In genomic region chr5:172454355-172455086, GRCh38 we compare ENCODE assay signal across 8 cellular contexts. TPM values are rescaled to one million over a fixed set of nuclear protein-coding genes. Genes with fewer than 3 reads are reported as not detected.
DNase-seq lines count a peak whose midpoint lies in the region; ATAC-seq and TF ChIP-seq lines count a peak whose summit lies in the region.

SH3PXD2B (minus strand) TSS chr5:172454525; CDS start chr5:172454352, 173 bp downstream.

- H3K4me2 ChIP-seq in OCI-LY3 (ENCODE audit: low read length): peak within 1 kb of the TSS; percentile 84

- H3K27ac Mint-ChIP-seq in activated naive CD8-positive, alpha-beta T cell treated with anti-CD3 and anti-CD28 coated beads, Interleukin-2, amount 50 U/mL, for 24 hours: peak within 1 kb of the TSS; percentile 71

- peaks cover 11% of the 10 kb centered on the region for H3K4me1 Mint-ChIP-seq in activated naive CD8-positive, alpha-beta T cell treated with anti-CD3 and anti-CD28 coated beads, Interleukin-2, amount 50 U/mL, for 24 hours

- H3K27me3 ChIP-seq in H7 (ENCODE audit: control insufficient read depth, insufficient read depth, low read length): no peaks in the 10 kb centered on the region
- H3K27me3 ChIP-seq in OCI-LY3 (ENCODE audit: low read depth, low read length): peaks cover 39% of the 10 kb centered on the region
- H3K27me3 ChIP-seq in aorta (ENCODE audit: control insufficient read depth in 1 of 2, insufficient read depth in 2 of 2, low read length in 1 of 2): no peaks in the 10 kb centered on the region

- no peaks in the 10 kb centered on the region for H3K79me2 ChIP-seq in OCI-LY3 (ENCODE audit: low read length)

- DNase-seq in H7 (peak; percentile 94), head of caudate nucleus (peak in 38 of 42 donors; percentile 34 to 83 (median 66)), occipital lobe (lab: John Stamatoyannopoulos, UW) (no peak), aorta (peak; percentile 75 to 88), globus pallidus (ENCODE audit: low spot score) (no peak)
- peak; percentile 46 for DNase-seq in activated naive CD8-positive, alpha-beta T cell treated with anti-CD3 and anti-CD28 coated beads, Interleukin-2, amount 50 U/mL, for 24 hours

- peaks cover 33% of the 10 kb centered on the region for H3K27me3 Mint-ChIP-seq in activated naive CD8-positive, alpha-beta T cell treated with anti-CD3 and anti-CD28 coated beads, Interleukin-2, amount 50 U/mL, for 24 hours

- H3K9ac ChIP-seq in OCI-LY3 (ENCODE audit: low read length): peak within 1 kb of the TSS; percentile 50

- no peaks in the 10 kb centered on the region for H3K9me3 Mint-ChIP-seq in activated naive CD8-positive, alpha-beta T cell treated with anti-CD3 and anti-CD28 coated beads, Interleukin-2, amount 50 U/mL, for 24 hours

- ATAC-seq in activated naive CD8-positive, alpha-beta T cell treated with anti-CD3 and anti-CD28 coated beads, Interleukin-2, amount 50 U/mL, for 24 hours: peak; percentile 39
- ATAC-seq in aorta (ENCODE audit: low FRiP score): peak; percentile 31

- peak within 1 kb of the TSS; percentile 88 for H2AFZ ChIP-seq in OCI-LY3 (ENCODE audit: low read depth, low read length)

- no peaks in the 10 kb centered on the region for H4K20me1 ChIP-seq in OCI-LY3 (ENCODE audit: insufficient read depth, low read length)

- TF ChIP-seq CTCF in C4-2B (conservative IDR thresholded peaks at IDR 0.05) (no peak), OCI-LY3 (IDR thresholded peaks at IDR 0.05; ENCODE audit: low read depth, low read length) (no peak)

- H3K9me3 ChIP-seq in OCI-LY3 (ENCODE audit: insufficient read depth, low read length) (no peaks in the 10 kb centered on the region), aorta (ENCODE audit: control insufficient read depth, low read length) (no peaks in the 10 kb centered on the region)

- no peaks in the 10 kb centered on the region for H3K36me3 Mint-ChIP-seq in activated naive CD8-positive, alpha-beta T cell treated with anti-CD3 and anti-CD28 coated beads, Interleukin-2, amount 50 U/mL, for 24 hours (ENCODE audit: low read depth)

- peaks cover 2% of the 10 kb centered on the region for H3K36me3 ChIP-seq in H7 (replicated peaks; ENCODE audit: control insufficient read depth, insufficient read depth, low read length)
- H3K36me3 ChIP-seq in OCI-LY3 (replicated peaks; ENCODE audit: low read depth, low read length): no peaks in the 10 kb centered on the region
- H3K36me3 ChIP-seq in aorta (ENCODE audit: control insufficient read depth in 1 of 2, insufficient read depth in 2 of 2, low read length in 1 of 2): no peaks in the 10 kb centered on the region

- intact Hi-C loops in head of caudate nucleus (cut with DNase I) (loop anchor here (5.0 to 10.0 kb wide), 2 partner anchors 47 to 170 kb away; partner anchors contain the start of gene UBTD2), aorta (cut with DNase I) (loop anchor here (5.0 to 10.0 kb wide), 2 partner anchors 37 to 500 kb away; partner anchors contain the start of gene RPL26L1 (in 1 of the 2))

- WGBS in aorta, 2 donors: 2 to 5% methylated on average over 39 to 90 of the region's 90 CpGs

- H3K4me3 Mint-ChIP-seq in activated naive CD8-positive, alpha-beta T cell treated with anti-CD3 and anti-CD28 coated beads, Interleukin-2, amount 50 U/mL, for 24 hours: peak within 1 kb of the TSS; percentile 84

- H3K27ac ChIP-seq in C4-2B (peak within 1 kb of the TSS; percentile 62), OCI-LY3 (ENCODE audit: low read length) (no peak within 1 kb of the TSS), aorta (ENCODE audit: low read depth in 1 of 2, low read length in 2 of 2) (peak within 1 kb of the TSS in 1 of 2 donors; percentile 89)

- H3K4me3 ChIP-seq in H7 (ENCODE audit: insufficient read depth, low read depth, low read length) (peak within 1 kb of the TSS; percentile 92), OCI-LY3 (ENCODE audit: low read length) (peak within 1 kb of the TSS; percentile 85), aorta (ENCODE audit: low read length in 2 of 2) (peak within 1 kb of the TSS; percentile 90 to 92)

- H3K4me1 ChIP-seq in OCI-LY3 (ENCODE audit: low read length) (0 out of 2 replicates have a peak, but pooled peaks cover 7% of the 10 kb centered on the region), aorta (ENCODE audit: control insufficient read depth in 1 of 2, insufficient read depth in 2 of 2, low read length in 2 of 2) (no peaks in the 10 kb centered on the region)

RNA-seq across cellular contexts. Expression of gene SH3PXD2B, which starts in this region (rescaled TPM):
- total RNA-seq in H7 (2014; rRNA removed; shearing (Covaris generic)): 36.7 and 47.7 TPM in 2 replicates
- total RNA-seq in occipital lobe: 17.6 TPM
- total RNA-seq in aorta: 10 to 100 TPM; 43.3 to 69.1 TPM
- 1 to 10 TPM; 4.5 to 7.3 TPM for polyA plus RNA-seq in aorta

Comparison
In these comparisons a context has a peak if more than half of its experiments do, and no peak if none do; other contexts are left out.
1. DNase-seq: peak in H7 (single experiment), activated naive CD8-positive, alpha-beta T cell treated with anti-CD3 and anti-CD28 coated beads, Interleukin-2, amount 50 U/mL, for 24 hours (single experiment), head of caudate nucleus (38 of 42) and aorta (2 of 2); none in occipital lobe (single experiment) and globus pallidus (single experiment).
2. Peak in every context shown above with its lines, with median percentiles within 50 percentile points of each other: H3K4me3 ChIP-seq.